Comparison of ENCODE assay signal across 21 cellular contexts in genomic region chr4:34323549-34324325, GRCh38.
DNase-seq lines count a peak whose midpoint lies in the region; ATAC-seq, FAIRE-seq and TF ChIP-seq lines count a peak whose summit lies in the region.
"Had no signal": no experiment of that assay in that cellular context is flagged by ENCODE, and none has a peak within 500 bp of the region (broad histone marks: within the 10 kb centered on the region; RNA-seq: fewer than 3 reads in every experiment).

No MANE protein-coding gene starts in this region.

- no peak overlapping the region for H2BK15ac ChIP-seq in H1 (ENCODE audit: low read length)

- no peaks in the 10 kb centered on the region for H3K79me1 ChIP-seq in H1 (ENCODE audit: low read depth, low read length)

- H3K18ac ChIP-seq in H1 (ENCODE audit: extremely low read depth, low read length), result no peak overlapping the region

- no peaks in the 10 kb centered on the region for H3K36me3 ChIP-seq in H1 (ENCODE audit: control insufficient read depth in 2 of 4, insufficient read depth in 4 of 4, low read length in 3 of 4)
- H3K36me3 ChIP-seq: lower lobe of right lung had no signal

- H4K8ac ChIP-seq in H1 (ENCODE audit: extremely low read depth, insufficient read depth, low read length), result no peak overlapping the region

- H2BK5ac ChIP-seq in H1 (ENCODE audit: low read depth, low read length), result no peak overlapping the region

- H3K27ac ChIP-seq in H1 (ENCODE audit: low read depth, low read length), result no peak overlapping the region
- H3K27ac ChIP-seq: lower lobe of right lung had no signal

- H3K4me1 Mint-ChIP-seq in activated CD4-positive, alpha-beta memory T cell treated with anti-CD3 and anti-CD28 coated beads, Interleukin-2, amount 10 ng/mL, durations not matched to agents 7 days and 5 days, result no peaks in the 10 kb centered on the region
- H3K4me1 Mint-ChIP-seq: activated naive CD8-positive, alpha-beta T cell treated with anti-CD3 and anti-CD28 coated beads, Interleukin-2, amount 10 ng/mL, durations not matched to agents 7 days and 5 days; CD4-positive, alpha-beta memory T cell; nephron; T-helper 17 cell had no signal

- no peaks in the 10 kb centered on the region for H3K27me3 ChIP-seq in H1 (replicated peaks in 1 of 4; ENCODE audit: control insufficient read depth in 3 of 4, extremely low read depth in 1 of 4, insufficient read depth in 3 of 4, low read length in 3 of 4)

- no peak for ATAC-seq in HG03342 (IDR thresholded peaks at IDR 0.05; ENCODE audit: unreplicated experiment)
- ATAC-seq: Panc1, T-helper 17 cell had no signal

- no peak overlapping the region for H3K4me3 Mint-ChIP-seq in activated CD4-positive, alpha-beta memory T cell treated with anti-CD3 and anti-CD28 coated beads, Interleukin-2, amount 10 ng/mL, durations not matched to agents 7 days and 5 days
- H3K4me3 Mint-ChIP-seq: activated naive CD8-positive, alpha-beta T cell treated with anti-CD3 and anti-CD28 coated beads, Interleukin-2, amount 10 ng/mL, durations not matched to agents 7 days and 5 days; activated T-cell treated with anti-CD3 and anti-CD28 coated beads, Interleukin-2, amount 50 U/mL, for 24 hours; CD4-positive, alpha-beta memory T cell; nephron; T-helper 17 cell had no signal

- CTCF ChIA-PET in H1 (lab: Charles Lee; ENCODE audit: partially characterized antibody), result interaction anchor here (0.6 to 1.4 kb wide), 3 partner anchors 19 to 32 kb away, joined by 3 to 4 read pairs (median 3); no protein-coding TSS in a partner anchor
- CTCF ChIA-PET in activated CD4-positive, alpha-beta memory T cell treated with anti-CD3 and anti-CD28 coated beads, Interleukin-2, amount 10 ng/mL, durations not matched to agents 7 days and 5 days (lab: Charles Lee), result no interaction called here

- no peak overlapping the region for H3K56ac ChIP-seq in H1 (replicated peaks; ENCODE audit: insufficient read length, low read depth, low read length)

- no peaks in the 10 kb centered on the region for H3K79me2 ChIP-seq in H1 (ENCODE audit: control insufficient read depth in 1 of 2, insufficient read depth in 2 of 2, low read length in 2 of 2)

- H3K9ac ChIP-seq in H1 (replicated peaks in 1 of 4; ENCODE audit: extremely low read depth in 1 of 4, low read depth in 3 of 4, low read length in 3 of 4), result no peak overlapping the region

- H3K4me3 ChIP-seq in H1 (ENCODE audit: extremely low read depth in 1 of 4, insufficient read depth in 2 of 4, low read depth in 3 of 4, low read length in 4 of 4), result no peak overlapping the region
- H3K4me3 ChIP-seq: lower lobe of right lung had no signal

- no peak overlapping the region for H4K91ac ChIP-seq in H1 (replicated peaks; ENCODE audit: insufficient read length, low read length)

- H3K27me3 Mint-ChIP-seq in activated CD4-positive, alpha-beta memory T cell treated with anti-CD3 and anti-CD28 coated beads, Interleukin-2, amount 10 ng/mL, durations not matched to agents 7 days and 5 days, result no peaks in the 10 kb centered on the region
- H3K27me3 Mint-ChIP-seq: activated naive CD8-positive, alpha-beta T cell treated with anti-CD3 and anti-CD28 coated beads, Interleukin-2, amount 10 ng/mL, durations not matched to agents 7 days and 5 days; activated T-cell treated with anti-CD3 and anti-CD28 coated beads, Interleukin-2, amount 50 U/mL, for 24 hours; CD4-positive, alpha-beta memory T cell; T-helper 17 cell had no signal

- TF ChIP-seq EP300 in H1 (IDR thresholded peaks at IDR 0.05; ENCODE audit: borderline replicate concordance in 1 of 2, low read depth in 2 of 2, low read length in 2 of 2), result no peak

- H2BK120ac ChIP-seq in H1 (replicated peaks; ENCODE audit: low read depth, low read length), result no peak overlapping the region

- no peak overlapping the region for H4K5ac ChIP-seq in H1 (ENCODE audit: insufficient read length, low read depth, low read length)

- no peak overlapping the region for H2AK5ac ChIP-seq in H1 (ENCODE audit: low read depth, low read length)

- H3K27ac Mint-ChIP-seq in activated CD4-positive, alpha-beta memory T cell treated with anti-CD3 and anti-CD28 coated beads, Interleukin-2, amount 10 ng/mL, durations not matched to agents 7 days and 5 days, result no peak overlapping the region
- H3K27ac Mint-ChIP-seq: activated naive CD8-positive, alpha-beta T cell treated with anti-CD3 and anti-CD28 coated beads, Interleukin-2, amount 10 ng/mL, durations not matched to agents 7 days and 5 days; activated T-cell treated with anti-CD3 and anti-CD28 coated beads, Interleukin-2, amount 50 U/mL, for 24 hours; CD4-positive, alpha-beta memory T cell; nephron; T-helper 17 cell had no signal

- no peaks in the 10 kb centered on the region for H3K23me2 ChIP-seq in H1 (ENCODE audit: low read depth, low read length)

- no peak overlapping the region for H3K14ac ChIP-seq in H1 (ENCODE audit: insufficient read length)

- no peaks in the 10 kb centered on the region for H4K20me1 ChIP-seq in H1 (replicated peaks in 1 of 2; ENCODE audit: control insufficient read depth in 1 of 2, insufficient read depth in 2 of 2, low read length in 2 of 2)

- POLR2A ChIA-PET in H1 (lab: Charles Lee; ENCODE audit: partially characterized antibody), result no interaction called here
- POLR2A ChIA-PET in activated CD4-positive, alpha-beta memory T cell treated with anti-CD3 and anti-CD28 coated beads, Interleukin-2, amount 10 ng/mL, durations not matched to agents 7 days and 5 days (lab: Charles Lee), result no interaction called here

- no peak overlapping the region for H2BK12ac ChIP-seq in H1 (ENCODE audit: low read depth, low read length)

- TF ChIP-seq RAD21 in H1 (IDR thresholded peaks at IDR 0.05 in 1 of 2, conservative IDR thresholded peaks at IDR 0.05 in 1 of 2; ENCODE audit: low read depth in 2 of 2, low read length in 2 of 2), result peak; percentile 4 to 24; a peak in 3 of 4 replicates

- H3K4me1 ChIP-seq in H1 (replicated peaks in 1 of 4; ENCODE audit: control insufficient read depth in 3 of 4, insufficient read depth in 4 of 4, low read length in 3 of 4), result peaks cover 0 to under 1% (median 0%) of the 10 kb centered on the region in 4 experiments; a peak in 1 of 7 replicates
- H3K4me1 ChIP-seq: lower lobe of right lung had no signal

- DNase-seq in EL (peak; percentile 13), NCI-H69 (lab: John Stamatoyannopoulos, UW) (peak; percentile 87), H1 (ENCODE audit: low read depth in 1 of 2, low spot score in 2 of 2) (no peak), myocyte (ENCODE audit: low read depth) (peak; percentile 33), hippocampal formation (lab: John Stamatoyannopoulos, UW) (no peak), NCI-H2107 (lab: John Stamatoyannopoulos, UW) (no peak)
- no peak for DNase-seq in activated CD4-positive, alpha-beta memory T cell treated with anti-CD3 and anti-CD28 coated beads, Interleukin-2, amount 10 ng/mL, durations not matched to agents 7 days and 5 days
- DNase-seq: activated CD4-positive, alpha-beta T cell treated with anti-CD3 and anti-CD28 coated beads for 4 hours; activated naive CD8-positive, alpha-beta T cell treated with anti-CD3 and anti-CD28 coated beads, Interleukin-2, amount 10 ng/mL, durations not matched to agents 7 days and 5 days; activated T-cell treated with anti-CD3 and anti-CD28 coated beads, Interleukin-2, amount 50 U/mL, for 24 hours; CD4-positive, alpha-beta memory T cell; erythroblast; lower lobe of right lung; NCI-H1694 treated with DMSO at 0.1 percent for 48 hours; NCI-H524 treated with DMSO at 0.1 percent for 48 hours; stimulated activated CD4-positive, alpha-beta T cell treated with anti-CD3 and anti-CD28 coated beads, Interleukin-4, amount 100 ng/mL, for 24 hours; T-helper 17 cell; trophoblast cell had no signal

- no peak for FAIRE-seq in H1 (lab: Jason Lieb, UNC)

- peaks cover 0 to 5% of the 10 kb centered on the region in 2 experiments; a peak in 1 of 4 replicates for H3K9me3 ChIP-seq in H1 (ENCODE audit: insufficient read depth in 2 of 2, low read depth in 1 of 2, low read length in 1 of 2)
- H3K9me3 ChIP-seq: lower lobe of right lung had no signal

- H2BK20ac ChIP-seq in H1 (ENCODE audit: low read length), result no peak overlapping the region

- H3K36me3 Mint-ChIP-seq in activated CD4-positive, alpha-beta memory T cell treated with anti-CD3 and anti-CD28 coated beads, Interleukin-2, amount 10 ng/mL, durations not matched to agents 7 days and 5 days (ENCODE audit: low read depth), result no peaks in the 10 kb centered on the region
- H3K36me3 Mint-ChIP-seq: activated naive CD8-positive, alpha-beta T cell treated with anti-CD3 and anti-CD28 coated beads, Interleukin-2, amount 10 ng/mL, durations not matched to agents 7 days and 5 days; CD4-positive, alpha-beta memory T cell had no signal

- TF ChIP-seq CTCF in H1 (IDR thresholded peaks at IDR 0.05; ENCODE audit: control extremely low read depth in 1 of 3, insufficient read depth in 1 of 3, low read depth in 1 of 3, low read length in 3 of 3), result no peak

- H3K23ac ChIP-seq in H1 (ENCODE audit: insufficient read length), result no peak overlapping the region

- H3K9me3 Mint-ChIP-seq in activated CD4-positive, alpha-beta memory T cell treated with anti-CD3 and anti-CD28 coated beads, Interleukin-2, amount 10 ng/mL, durations not matched to agents 7 days and 5 days, result peaks cover 3% of the 10 kb centered on the region
- H3K9me3 Mint-ChIP-seq: nephron had no signal

- 96% methylated on average over 1 of the region's 1 CpG; no CpG with 5 or more reads in 1 of the 2 experiments for WGBS in H1 (ENCODE audit: extremely low coverage in 1 of 2, insufficient coverage in 1 of 2, insufficient read length in 1 of 2, insufficient replicate concordance in 2 of 2, low coverage in 1 of 2, low lambda C conversion rate in 2 of 2, missing lambda C conversion rate in 1 of 2), 2 experiments

- no peak overlapping the region for H3K4ac ChIP-seq in H1 (replicated peaks; ENCODE audit: insufficient read length, low read depth, low read length)

- H3K4me2 ChIP-seq in H1 (ENCODE audit: insufficient read depth in 1 of 2, low read depth in 2 of 2, low read length in 2 of 2), result no peak overlapping the region

- TF ChIP-seq POLR2A in H1 (IDR thresholded peaks at IDR 0.05; ENCODE audit: control extremely low read depth in 1 of 2, low read depth in 2 of 2, low read length in 2 of 2), result no peak

- no peak overlapping the region for H2AFZ ChIP-seq in H1 (ENCODE audit: low read length)

TF ChIP-seq in H1, 55 proteins besides CTCF, POLR2A, EP300 and RAD21 (continues in another document):
- TF ChIP-seq KDM5A (IDR thresholded peaks at IDR 0.05; ENCODE audit: low read length), result no peak
- TF ChIP-seq BCL11A (IDR thresholded peaks at IDR 0.05; ENCODE audit: low read depth in 2 of 2, low read length in 2 of 2), result no peak
- no peak for TF ChIP-seq ZNF274 (IDR thresholded peaks at IDR 0.05; ENCODE audit: borderline replicate concordance, extremely low read depth, low read length)
- no peak for TF ChIP-seq TBP (IDR thresholded peaks at IDR 0.05; ENCODE audit: low read depth, low read length)
- TF ChIP-seq RFX5 (IDR thresholded peaks at IDR 0.05; ENCODE audit: borderline replicate concordance, low read depth, low read length), result no peak
- TF ChIP-seq CHD1 (IDR thresholded peaks at IDR 0.05; ENCODE audit: low read depth, low read length), result no peak
- TF ChIP-seq CEBPB (IDR thresholded peaks at IDR 0.05; ENCODE audit: low read depth, low read length), result no peak
- TF ChIP-seq CREB1 (IDR thresholded peaks at IDR 0.05), result no peak
- TF ChIP-seq ASH2L (IDR thresholded peaks at IDR 0.05; ENCODE audit: low read length), result no peak
- TF ChIP-seq HDAC6 (IDR thresholded peaks at IDR 0.05; ENCODE audit: low read depth, low read length), result no peak

Comparison
In these comparisons a context has a peak if more than half of its experiments do, and no peak if none do; other contexts are left out.
1. DNase-seq: peak in EL (single experiment), NCI-H69 (single experiment) and myocyte (single experiment); none in H1 (0 of 2), activated CD4-positive, alpha-beta memory T cell treated with anti-CD3 and anti-CD28 coated beads, Interleukin-2, amount 10 ng/mL, durations not matched to agents 7 days and 5 days (single experiment), hippocampal formation (0 of 2) and NCI-H2107 (single experiment).